9 cellular contexts compared by ENCODE assay signal in the genomic region with DNA sequence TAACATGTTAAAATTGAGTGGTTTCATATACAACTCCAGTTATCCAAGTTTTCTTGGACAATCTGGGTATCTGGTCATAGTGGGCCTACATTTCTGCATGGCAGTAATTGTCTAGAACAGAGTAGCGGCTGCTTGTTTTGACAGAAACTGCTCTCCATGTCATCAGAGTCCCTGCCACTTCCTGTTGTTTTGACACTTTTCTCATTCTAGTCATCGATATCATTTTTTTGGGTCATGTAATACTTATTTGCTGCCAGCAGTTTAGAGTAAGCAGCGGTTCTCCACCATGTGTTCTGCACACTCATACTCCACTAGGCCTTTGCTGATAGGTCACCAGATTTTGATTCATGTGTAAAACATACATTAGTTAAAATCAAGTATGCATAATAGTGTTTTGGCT.
A peak's percentile ranks its signal among the peaks of the same experiment; 100 is the strongest.
DNase-seq lines count a peak whose midpoint lies in the region; ATAC-seq and TF ChIP-seq lines count a peak whose summit lies in the region.
"Had no signal": no experiment of that assay in that cellular context is flagged by ENCODE, and none has a peak within 500 bp of the region (broad histone marks: within the 10 kb centered on the region; RNA-seq: fewer than 3 reads in every experiment).

No MANE protein-coding gene starts in this region.

- H3K27ac ChIP-seq in right cardiac atrium (ENCODE audit: low read length) (no peak overlapping the region), SK-N-SH (ENCODE audit: low read depth in 2 of 2, low read length in 1 of 2) (no peak overlapping the region)
- H3K27ac ChIP-seq: cardiac muscle cell had no signal

- H3K4me3 Mint-ChIP-seq in T-cell (peak overlapping the region in 2 of 3 donors; percentile 4 to 45), mesothelial cell of epicardium (no peak overlapping the region)

- H3K4me1 ChIP-seq in right cardiac atrium (ENCODE audit: control insufficient read depth, insufficient read depth, low read length): peaks cover 2% of the 10 kb centered on the region
- peaks cover 3 to 4% of the 10 kb centered on the region in 2 experiments; a peak in 1 of 4 replicates for H3K4me1 ChIP-seq in SK-N-SH (ENCODE audit: control insufficient read depth in 1 of 2, insufficient read depth in 2 of 2, low read depth in 1 of 2, low read length in 1 of 2)
- no peaks in the 10 kb centered on the region for H3K4me1 ChIP-seq in HAP-1

- no peaks in the 10 kb centered on the region for H3F3A ChIP-seq in SK-N-SH (replicated peaks; ENCODE audit: insufficient read depth)

- no peaks in the 10 kb centered on the region for H4K20me1 ChIP-seq in SK-N-SH (ENCODE audit: insufficient read depth)

- DNase-seq in T-cell (peak in 30 of 34 experiments; percentile 15 to 77 (median 54)), right cardiac atrium (no peak), SK-N-SH (no peak), HAP-1 (ENCODE audit: low spot score in 2 of 2) (no peak), mesothelial cell of epicardium (ENCODE audit: low spot score in 2 of 2, unreplicated experiment in 2 of 2) (no peak), A172 (ENCODE audit: low spot score) (no peak)

- H3K27me3 Mint-ChIP-seq in T-cell (no peaks in the 10 kb centered on the region), mesothelial cell of epicardium (ENCODE audit: low read depth) (no peaks in the 10 kb centered on the region)

- peaks cover 0 to 5% (median 4%) of the 10 kb centered on the region in 3 donors for H3K9me3 Mint-ChIP-seq in T-cell
- H3K9me3 Mint-ChIP-seq in mesothelial cell of epicardium: peaks cover 3% of the 10 kb centered on the region

- no peak for TF ChIP-seq EP300 in SK-N-SH (IDR thresholded peaks at IDR 0.05; ENCODE audit: borderline replicate concordance in 1 of 2, low read depth in 1 of 2, low read length in 1 of 2)

- H3K79me2 ChIP-seq in SK-N-SH (ENCODE audit: insufficient read depth): no peaks in the 10 kb centered on the region

- CTCF ChIA-PET in T-cell (lab: Charles Lee) (interaction anchor here in 1 of 2 donors (0.6 to 3.5 kb wide), 4 partner anchors 9 to 76 kb away, joined by 3 to 25 read pairs (median 4); no protein-coding TSS in a partner anchor), SK-N-SH (lab: Yijun Ruan, JAX) (interaction anchor here (1.1 kb wide), 1 partner anchor 48 kb away, joined by 3 read pairs; no protein-coding TSS in a partner anchor)

- H3K4me1 Mint-ChIP-seq in T-cell (peaks cover 69 to 78% (median 72%) of the 10 kb centered on the region in 3 donors), mesothelial cell of epicardium (peaks cover 42% of the 10 kb centered on the region)

- TF ChIP-seq CTCF in SK-N-SH (IDR thresholded peaks at IDR 0.05): no peak
- no peak for TF ChIP-seq CTCF in mesothelial cell of epicardium (IDR thresholded peaks at IDR 0.05; ENCODE audit: unreplicated experiment)

- H3K27ac Mint-ChIP-seq in T-cell: peak overlapping the region in 1 of 2 donors; percentile 97
- no peak overlapping the region for H3K27ac Mint-ChIP-seq in mesothelial cell of epicardium

- H3K4me3 ChIP-seq in right cardiac atrium (ENCODE audit: low read length): no peak overlapping the region
- no peak overlapping the region for H3K4me3 ChIP-seq in SK-N-SH (ENCODE audit: low read depth in 2 of 2, low read length in 1 of 2)
- no peak overlapping the region for H3K4me3 ChIP-seq in HAP-1
- H3K4me3 ChIP-seq: cardiac muscle cell had no signal

- no peaks in the 10 kb centered on the region for H3K9me3 ChIP-seq in right cardiac atrium (ENCODE audit: control insufficient read depth, low read length)
- H3K9me3 ChIP-seq in SK-N-SH: no peaks in the 10 kb centered on the region
- H3K9me3 ChIP-seq in HAP-1: no peaks in the 10 kb centered on the region

- H3K36me3 ChIP-seq in SK-N-SH (replicated peaks in 1 of 2; ENCODE audit: control insufficient read depth in 1 of 2, insufficient read depth in 2 of 2, low read length in 1 of 2) (no peaks in the 10 kb centered on the region), HAP-1 (replicated peaks) (no peaks in the 10 kb centered on the region)
- H3K36me3 ChIP-seq: cardiac muscle cell had no signal

- H3K27me3 ChIP-seq in right cardiac atrium (ENCODE audit: control insufficient read depth, insufficient read depth): no peaks in the 10 kb centered on the region
- H3K27me3 ChIP-seq in SK-N-SH (ENCODE audit: insufficient read depth): no peaks in the 10 kb centered on the region
- no peaks in the 10 kb centered on the region for H3K27me3 ChIP-seq in HAP-1 (ENCODE audit: low read depth)
- H3K27me3 ChIP-seq: cardiac muscle cell had no signal

- in situ Hi-C loops in HAP-1 (cut with MboI; ENCODE audit: low sequenced_read_pairs): no loop called here

- peak; percentile 84 for ATAC-seq in GM18502 (IDR thresholded peaks at IDR 0.05; ENCODE audit: poor library complexity, unreplicated experiment)
- ATAC-seq in GM21576 (IDR thresholded peaks at IDR 0.05; ENCODE audit: unreplicated experiment): peak; percentile 58
- peak; percentile 78 to 89 (median 87) for ATAC-seq in T-cell (replicated peaks in 1 of 4)
- ATAC-seq in right cardiac atrium: peak; percentile 28 to 41

- 70% methylated on average over 3 of the region's 3 CpGs for WGBS in right cardiac atrium
- WGBS in SK-N-SH (ENCODE audit: low lambda C conversion rate): 97% methylated on average over 3 of the region's 3 CpGs

- H2AFZ ChIP-seq in SK-N-SH (ENCODE audit: low read depth): no peak overlapping the region

- TF ChIP-seq RAD21 in SK-N-SH (IDR thresholded peaks at IDR 0.05; ENCODE audit: low read length): no peak

- POLR2A ChIA-PET in T-cell (lab: Charles Lee): interaction anchor here in 1 of 2 donors (0.6 to 2.4 kb wide), 5 partner anchors 17 to 316 kb away, joined by 3 to 6 read pairs (median 5); no protein-coding TSS in a partner anchor
- POLR2A ChIA-PET in SK-N-SH (lab: Yijun Ruan, JAX): no interaction called here

- no peaks in the 10 kb centered on the region for H3K9me2 ChIP-seq in SK-N-SH

- no peak overlapping the region for H3K9ac ChIP-seq in SK-N-SH

- intact Hi-C loops in right cardiac atrium (cut with DNase I): no loop called here

- H3K4me2 ChIP-seq in SK-N-SH: no peak overlapping the region

- H3K36me3 Mint-ChIP-seq in T-cell: peaks cover 22% of the 10 kb centered on the region
- H3K36me3 Mint-ChIP-seq in mesothelial cell of epicardium: peaks cover 2% of the 10 kb centered on the region

TF ChIP-seq in SK-N-SH, 30 proteins besides CTCF, POLR2A, EP300 and RAD21:
- no peak for TF ChIP-seq RXRA (IDR thresholded peaks at IDR 0.05; ENCODE audit: borderline replicate concordance, low read depth)
- TF ChIP-seq, protein P1, sequence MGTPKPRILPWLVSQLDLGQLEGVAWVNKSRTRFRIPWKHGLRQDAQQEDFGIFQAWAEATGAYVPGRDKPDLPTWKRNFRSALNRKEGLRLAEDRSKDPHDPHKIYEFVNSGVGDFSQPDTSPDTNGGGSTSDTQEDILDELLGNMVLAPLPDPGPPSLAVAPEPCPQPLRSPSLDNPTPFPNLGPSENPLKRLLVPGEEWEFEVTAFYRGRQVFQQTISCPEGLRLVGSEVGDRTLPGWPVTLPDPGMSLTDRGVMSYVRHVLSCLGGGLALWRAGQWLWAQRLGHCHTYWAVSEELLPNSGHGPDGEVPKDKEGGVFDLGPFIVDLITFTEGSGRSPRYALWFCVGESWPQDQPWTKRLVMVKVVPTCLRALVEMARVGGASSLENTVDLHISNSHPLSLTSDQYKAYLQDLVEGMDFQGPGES (IDR thresholded peaks at IDR 0.05; ENCODE audit: low read depth, low read length): no peak

Comparison
In these comparisons a context has a peak if more than half of its experiments do, and no peak if none do; other contexts are left out.
1. ATAC-seq: peak in every context shown above with its lines; median percentile 87 in T-cell; 84 in GM18502; 58 in GM21576; 34 in right cardiac atrium.
2. DNase-seq: peak in T-cell (30 of 34); none in right cardiac atrium (0 of 3), SK-N-SH (single experiment), HAP-1 (0 of 2), mesothelial cell of epicardium (0 of 2) and A172 (single experiment).